Comparison of ENCODE assay signal across 30 cellular contexts in the genomic region with DNA sequence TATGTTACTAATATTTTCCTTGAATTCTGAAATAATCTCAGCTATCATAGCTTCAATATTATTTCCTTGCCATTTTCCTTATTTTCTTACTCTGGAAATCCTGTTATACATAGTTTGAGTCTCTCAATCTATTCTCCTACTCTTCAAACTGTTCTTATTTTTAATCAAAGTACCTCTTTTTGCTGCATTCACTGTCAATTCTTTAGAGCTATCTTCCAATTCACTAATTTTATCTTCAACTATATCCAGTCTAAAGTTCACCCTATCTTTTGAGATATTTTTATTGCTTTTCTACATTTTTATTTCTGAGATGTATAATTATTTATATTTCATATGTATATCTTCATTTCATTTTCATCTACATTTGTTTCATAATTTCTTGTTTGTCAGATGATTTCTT.
"Had no signal": no experiment of that assay in that cellular context is flagged by ENCODE, and none has a peak within 500 bp of the region (broad histone marks: within the 10 kb centered on the region; RNA-seq: fewer than 3 reads in every experiment).

No MANE protein-coding gene starts in this region.

- H3K36me3 ChIP-seq: Peyer's patch had no signal

- DNase-seq: activated CD4-positive, alpha-beta T cell treated with anti-CD3 and anti-CD28 coated beads for 36 hours; activated CD4-positive, alpha-beta T cell treated with anti-CD3 and anti-CD28 coated beads, Interleukin-2, amount 10 ng/mL, durations not matched to agents 7 days and 5 days; activated CD4-positive, alpha-beta T cell treated with anti-CD3 and anti-CD28 coated beads, Interleukin-2, amount 50 U/mL, for 48 hours; activated CD8-positive, alpha-beta memory T cell treated with anti-CD3 and anti-CD28 coated beads, Interleukin-2, amount 50 U/mL, for 4 hours; activated CD8-positive, alpha-beta T cell treated with anti-CD3 and anti-CD28 coated beads, Interleukin-2, amount 10 ng/mL, durations not matched to agents 7 days and 5 days; activated effector memory CD4-positive, alpha-beta T cell treated with Interleukin-2 at 50 U/mL for 16 hours; activated naive CD4-positive, alpha-beta T cell treated with anti-CD3 and anti-CD28 coated beads, Interleukin-2, amount 10 ng/mL, durations not matched to agents 7 days and 5 days; activated naive CD8-positive, alpha-beta T cell treated with anti-CD3 and anti-CD28 coated beads for 36 hours; activated T-cell treated with anti-CD3 and anti-CD28 coated beads for 4 hours; activated T-cell treated with anti-CD3 and anti-CD28 coated beads, Interleukin-2, amount 50 U/mL, for 4 hours; amniotic stem cell; MM.1S; MV-4-11; NCI-H1092; NCI-H1436 treated with DMSO at 0.1 percent for 48 hours; NCI-H187; NCI-H2029 treated with DMSO at 0.1 percent for 48 hours; NCI-H2107; NCI-H2171; NCI-H510A; NCI-H526; NCI-H748 treated with DMSO at 0.1 percent for 48 hours; NK-92 treated with Interleukin-12 subunit alpha and Interleukin-12 subunit beta, amount 100 ng/mL, for 24 hours; SIG-M5; T1000 had no signal

- H3K4me2 ChIP-seq: KMS-11 had no signal

- H3K9ac ChIP-seq: KMS-11 had no signal

- H3K4me1 ChIP-seq: Peyer's patch had no signal

- H3K4me3 Mint-ChIP-seq: activated CD4-positive, alpha-beta T cell treated with anti-CD3 and anti-CD28 coated beads for 36 hours; activated CD4-positive, alpha-beta T cell treated with anti-CD3 and anti-CD28 coated beads, Interleukin-2, amount 10 ng/mL, durations not matched to agents 7 days and 5 days; activated CD8-positive, alpha-beta T cell treated with anti-CD3 and anti-CD28 coated beads, Interleukin-2, amount 10 ng/mL, durations not matched to agents 7 days and 5 days; activated naive CD4-positive, alpha-beta T cell treated with anti-CD3 and anti-CD28 coated beads, Interleukin-2, amount 10 ng/mL, durations not matched to agents 7 days and 5 days; activated naive CD8-positive, alpha-beta T cell treated with anti-CD3 and anti-CD28 coated beads for 36 hours; activated T-cell treated with anti-CD3 and anti-CD28 coated beads, Interleukin-2, amount 50 U/mL, for 4 hours; WTC11 had no signal

- H3K27ac ChIP-seq: KMS-11, Peyer's patch, RWPE1 had no signal

- ATAC-seq: activated CD8-positive, alpha-beta T cell treated with anti-CD3 and anti-CD28 coated beads, Interleukin-2, amount 10 ng/mL, durations not matched to agents 7 days and 5 days; Right ventricle myocardium inferior; WTC11 had no signal

- H3K27me3 ChIP-seq: Peyer's patch had no signal

- H3K27me3 Mint-ChIP-seq: activated CD4-positive, alpha-beta T cell treated with anti-CD3 and anti-CD28 coated beads, Interleukin-2, amount 10 ng/mL, durations not matched to agents 7 days and 5 days; activated naive CD8-positive, alpha-beta T cell treated with anti-CD3 and anti-CD28 coated beads for 36 hours had no signal

- H3K27ac Mint-ChIP-seq: activated CD4-positive, alpha-beta T cell treated with anti-CD3 and anti-CD28 coated beads for 36 hours; activated CD4-positive, alpha-beta T cell treated with anti-CD3 and anti-CD28 coated beads, Interleukin-2, amount 10 ng/mL, durations not matched to agents 7 days and 5 days; activated CD8-positive, alpha-beta T cell treated with anti-CD3 and anti-CD28 coated beads, Interleukin-2, amount 10 ng/mL, durations not matched to agents 7 days and 5 days; activated naive CD4-positive, alpha-beta T cell treated with anti-CD3 and anti-CD28 coated beads, Interleukin-2, amount 10 ng/mL, durations not matched to agents 7 days and 5 days; activated naive CD8-positive, alpha-beta T cell treated with anti-CD3 and anti-CD28 coated beads for 36 hours; WTC11 had no signal

- H3K4me3 ChIP-seq: Peyer's patch had no signal

- H3K36me3 Mint-ChIP-seq: activated naive CD4-positive, alpha-beta T cell treated with anti-CD3 and anti-CD28 coated beads, Interleukin-2, amount 10 ng/mL, durations not matched to agents 7 days and 5 days; activated naive CD8-positive, alpha-beta T cell treated with anti-CD3 and anti-CD28 coated beads for 36 hours had no signal

- H3K9me3 ChIP-seq: Peyer's patch had no signal
